Comparison of ENCODE assay signal across 1 cellular context in genomic region chr11:65041206-65042035, GRCh38.
TF ChIP-seq lines count a peak whose summit lies in the region.

Gene SAC3D1 (plus strand): TSS chr11:65041210. CDS start chr11:65041293, 83 bp downstream.

TF ChIP-seq in GM23338, 12 proteins besides CTCF, POLR2A, EP300 and RAD21 (continued from another document):
- TF ChIP-seq ZNF462 (CRISPR knock-in tag; IDR thresholded peaks at IDR 0.05) = no peak
- no peak for TF ChIP-seq EZH2phosphoT487 (IDR thresholded peaks at IDR 0.05; ENCODE audit: unreplicated experiment)
- TF ChIP-seq EZH2 (IDR thresholded peaks at IDR 0.05; ENCODE audit: low read depth, unreplicated experiment) = no peak
- TF ChIP-seq, protein P1, sequence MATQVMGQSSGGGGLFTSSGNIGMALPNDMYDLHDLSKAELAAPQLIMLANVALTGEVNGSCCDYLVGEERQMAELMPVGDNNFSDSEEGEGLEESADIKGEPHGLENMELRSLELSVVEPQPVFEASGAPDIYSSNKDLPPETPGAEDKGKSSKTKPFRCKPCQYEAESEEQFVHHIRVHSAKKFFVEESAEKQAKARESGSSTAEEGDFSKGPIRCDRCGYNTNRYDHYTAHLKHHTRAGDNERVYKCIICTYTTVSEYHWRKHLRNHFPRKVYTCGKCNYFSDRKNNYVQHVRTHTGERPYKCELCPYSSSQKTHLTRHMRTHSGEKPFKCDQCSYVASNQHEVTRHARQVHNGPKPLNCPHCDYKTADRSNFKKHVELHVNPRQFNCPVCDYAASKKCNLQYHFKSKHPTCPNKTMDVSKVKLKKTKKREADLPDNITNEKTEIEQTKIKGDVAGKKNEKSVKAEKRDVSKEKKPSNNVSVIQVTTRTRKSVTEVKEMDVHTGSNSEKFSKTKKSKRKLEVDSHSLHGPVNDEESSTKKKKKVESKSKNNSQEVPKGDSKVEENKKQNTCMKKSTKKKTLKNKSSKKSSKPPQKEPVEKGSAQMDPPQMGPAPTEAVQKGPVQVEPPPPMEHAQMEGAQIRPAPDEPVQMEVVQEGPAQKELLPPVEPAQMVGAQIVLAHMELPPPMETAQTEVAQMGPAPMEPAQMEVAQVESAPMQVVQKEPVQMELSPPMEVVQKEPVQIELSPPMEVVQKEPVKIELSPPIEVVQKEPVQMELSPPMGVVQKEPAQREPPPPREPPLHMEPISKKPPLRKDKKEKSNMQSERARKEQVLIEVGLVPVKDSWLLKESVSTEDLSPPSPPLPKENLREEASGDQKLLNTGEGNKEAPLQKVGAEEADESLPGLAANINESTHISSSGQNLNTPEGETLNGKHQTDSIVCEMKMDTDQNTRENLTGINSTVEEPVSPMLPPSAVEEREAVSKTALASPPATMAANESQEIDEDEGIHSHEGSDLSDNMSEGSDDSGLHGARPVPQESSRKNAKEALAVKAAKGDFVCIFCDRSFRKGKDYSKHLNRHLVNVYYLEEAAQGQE (IDR thresholded peaks at IDR 0.05; ENCODE audit: unreplicated experiment) = no peak
- TF ChIP-seq ZNF114 (CRISPR knock-in tag; IDR thresholded peaks at IDR 0.05) = no peak
- TF ChIP-seq CREB1 (CRISPR knock-in tag; IDR thresholded peaks at IDR 0.05; ENCODE audit: low read depth) = no peak
- no peak for TF ChIP-seq NANOG (IDR thresholded peaks at IDR 0.05; ENCODE audit: borderline replicate concordance)
- TF ChIP-seq POLR2AphosphoS5 (IDR thresholded peaks at IDR 0.05; ENCODE audit: low read depth) = no peak; the same call in none of the 2 replicates
- TF ChIP-seq, protein P2, sequence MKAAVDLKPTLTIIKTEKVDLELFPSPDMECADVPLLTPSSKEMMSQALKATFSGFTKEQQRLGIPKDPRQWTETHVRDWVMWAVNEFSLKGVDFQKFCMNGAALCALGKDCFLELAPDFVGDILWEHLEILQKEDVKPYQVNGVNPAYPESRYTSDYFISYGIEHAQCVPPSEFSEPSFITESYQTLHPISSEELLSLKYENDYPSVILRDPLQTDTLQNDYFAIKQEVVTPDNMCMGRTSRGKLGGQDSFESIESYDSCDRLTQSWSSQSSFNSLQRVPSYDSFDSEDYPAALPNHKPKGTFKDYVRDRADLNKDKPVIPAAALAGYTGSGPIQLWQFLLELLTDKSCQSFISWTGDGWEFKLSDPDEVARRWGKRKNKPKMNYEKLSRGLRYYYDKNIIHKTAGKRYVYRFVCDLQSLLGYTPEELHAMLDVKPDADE (IDR thresholded peaks at IDR 0.05) = no peak
- TF ChIP-seq ZNF331 (CRISPR knock-in tag; IDR thresholded peaks at IDR 0.05; ENCODE audit: low read depth) = no peak
- TF ChIP-seq JUNB (IDR thresholded peaks at IDR 0.05; ENCODE audit: unreplicated experiment) = no peak
